21 cellular contexts compared by ENCODE assay signal in the genomic region with DNA sequence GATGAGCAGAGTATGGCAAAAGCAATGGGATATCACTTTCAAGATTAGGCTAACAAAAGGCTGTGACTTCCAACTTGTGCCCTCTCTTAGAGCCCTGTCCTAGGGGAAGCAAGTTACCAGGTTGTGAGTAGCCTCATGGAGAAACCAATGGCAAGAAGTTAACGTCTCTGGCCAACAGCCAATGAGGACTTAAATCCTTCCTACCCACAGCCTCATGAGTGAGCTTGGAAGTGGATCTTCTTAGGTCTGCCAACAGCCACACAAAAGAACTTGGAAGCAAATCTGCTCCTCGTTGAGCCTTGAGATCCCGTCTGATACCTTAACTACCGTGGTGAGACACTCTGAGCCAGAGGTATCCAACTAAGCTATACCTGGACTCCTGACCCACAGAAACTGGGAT. TPM values are rescaled to one million over a fixed set of nuclear protein-coding genes. Genes with fewer than 3 reads are reported as not detected.
DNase-seq lines count a peak whose midpoint lies in the region; ATAC-seq and TF ChIP-seq lines count a peak whose summit lies in the region.
"Had no signal": no experiment of that assay in that cellular context is flagged by ENCODE, and none has a peak within 500 bp of the region (broad histone marks: within the 10 kb centered on the region; RNA-seq: fewer than 3 reads in every experiment).

No MANE protein-coding gene starts in this region.

- H3K36me3 Mint-ChIP-seq in activated CD8-positive, alpha-beta memory T cell treated with anti-CD3 and anti-CD28 coated beads, Interleukin-2, amount 10 ng/mL, durations not matched to agents 7 days and 5 days, result no peaks in the 10 kb centered on the region

- no peak overlapping the region for H3K4me3 ChIP-seq in fibroblast of the aortic adventitia (ENCODE audit: low read depth, low read length)
- H3K4me3 ChIP-seq: GM12878, PC-9 had no signal

- intact Hi-C loops in cardiac septum (cut with DNase I), result loop anchor here (10.0 kb wide), 1 partner anchor 259 kb away; no protein-coding TSS in a partner anchor

- peak; percentile 38 for DNase-seq in activated CD8-positive, alpha-beta memory T cell treated with anti-CD3 and anti-CD28 coated beads, Interleukin-2, amount 10 ng/mL, durations not matched to agents 7 days and 5 days
- no peak for DNase-seq in activated CD8-positive, alpha-beta memory T cell treated with anti-CD3 and anti-CD28 coated beads, Interleukin-2, amount 50 U/mL, for 48 hours
- DNase-seq in NCI-H446 (lab: John Stamatoyannopoulos, UW), result peak; percentile 19 to 87
- DNase-seq in fibroblast of the aortic adventitia (ENCODE audit: low read depth), result peak; percentile 47
- DNase-seq in SIG-M5 (lab: John Stamatoyannopoulos, UW), result no peak
- DNase-seq in cardiac septum (ENCODE audit: low spot score), result no peak
- DNase-seq in NCI-H2227 (lab: John Stamatoyannopoulos, UW; ENCODE audit: unreplicated experiment), result no peak
- DNase-seq: BE2C, DND-41, IMR-90, NCI-H1417 treated with DMSO at 0.1 percent for 48 hours, NCI-H187, NCI-H345, NCI-H526, PC-9, RPMI8226, SHP77 treated with DMSO at 0.1 percent for 48 hours, SK-N-SH had no signal

- no peak overlapping the region for H3K4me3 Mint-ChIP-seq in activated CD8-positive, alpha-beta memory T cell treated with anti-CD3 and anti-CD28 coated beads, Interleukin-2, amount 10 ng/mL, durations not matched to agents 7 days and 5 days

- H3K27ac Mint-ChIP-seq in activated CD8-positive, alpha-beta memory T cell treated with anti-CD3 and anti-CD28 coated beads, Interleukin-2, amount 10 ng/mL, durations not matched to agents 7 days and 5 days, result no peak overlapping the region

- H3K9me3 Mint-ChIP-seq in activated CD8-positive, alpha-beta memory T cell treated with anti-CD3 and anti-CD28 coated beads, Interleukin-2, amount 10 ng/mL, durations not matched to agents 7 days and 5 days (ENCODE audit: low read depth), result no peaks in the 10 kb centered on the region

- TF ChIP-seq CTCF in fibroblast of the aortic adventitia (IDR thresholded peaks at IDR 0.05; ENCODE audit: insufficient read depth, low read length), result no peak

- CTCF ChIA-PET in activated CD8-positive, alpha-beta memory T cell treated with anti-CD3 and anti-CD28 coated beads, Interleukin-2, amount 10 ng/mL, durations not matched to agents 7 days and 5 days (lab: Charles Lee), result interaction anchor here (1.0 kb wide), 1 partner anchor 40 kb away, joined by 3 read pairs; no protein-coding TSS in a partner anchor

- H3K4me1 Mint-ChIP-seq in activated CD8-positive, alpha-beta memory T cell treated with anti-CD3 and anti-CD28 coated beads, Interleukin-2, amount 10 ng/mL, durations not matched to agents 7 days and 5 days, result peaks cover 25% of the 10 kb centered on the region

- no peak for ATAC-seq in activated CD8-positive, alpha-beta memory T cell treated with anti-CD3 and anti-CD28 coated beads, Interleukin-2, amount 10 ng/mL, durations not matched to agents 7 days and 5 days
- ATAC-seq: GM12878 had no signal

- H3K27me3 Mint-ChIP-seq in activated CD8-positive, alpha-beta memory T cell treated with anti-CD3 and anti-CD28 coated beads, Interleukin-2, amount 10 ng/mL, durations not matched to agents 7 days and 5 days, result no peaks in the 10 kb centered on the region

RNA-seq across cellular contexts. Expression of a gene that starts 5.7 kb away (rescaled TPM):
- total RNA-seq in activated CD8-positive, alpha-beta memory T cell treated with anti-CD3 and anti-CD28 coated beads, Interleukin-2, amount 10 ng/mL, durations not matched to agents 7 days and 5 days, result not detected
- 0.18 TPM in 1 of 2 replicates, not detected in the other for total RNA-seq in fibroblast of the aortic adventitia (ENCODE audit: low replicate concordance)
- not detected for total RNA-seq in cardiac septum
- total RNA-seq: A673, GM12878, IMR-90, M059J, PC-9 had no signal

RNA-seq across cellular contexts. Expression of a gene that starts 24.4 kb away (rescaled TPM):
- total RNA-seq in activated CD8-positive, alpha-beta memory T cell treated with anti-CD3 and anti-CD28 coated beads, Interleukin-2, amount 10 ng/mL, durations not matched to agents 7 days and 5 days, result not detected
- total RNA-seq in fibroblast of the aortic adventitia (ENCODE audit: low replicate concordance) (31.2 and 53.3 TPM in 2 replicates), cardiac septum (327 TPM)

Comparison
In these comparisons a context has a peak if more than half of its experiments do, and no peak if none do; other contexts are left out.
1. DNase-seq: peak in activated CD8-positive, alpha-beta memory T cell treated with anti-CD3 and anti-CD28 coated beads, Interleukin-2, amount 10 ng/mL, durations not matched to agents 7 days and 5 days (single experiment), NCI-H446 (2 of 2) and fibroblast of the aortic adventitia (single experiment); none in activated CD8-positive, alpha-beta memory T cell treated with anti-CD3 and anti-CD28 coated beads, Interleukin-2, amount 50 U/mL, for 48 hours (single experiment), SIG-M5 (single experiment), cardiac septum (single experiment) and NCI-H2227 (single experiment).
2. RNA of a gene that starts 24.4 kb away (total RNA-seq): 327 TPM in cardiac septum (single experiment) and 31.2 to 53.3 TPM in fibroblast of the aortic adventitia; not detected in activated CD8-positive, alpha-beta memory T cell treated with anti-CD3 and anti-CD28 coated beads, Interleukin-2, amount 10 ng/mL, durations not matched to agents 7 days and 5 days; every median in the first group is over 10 times any median in the second.